1 cellular context compared by ENCODE assay signal in the genomic region with DNA sequence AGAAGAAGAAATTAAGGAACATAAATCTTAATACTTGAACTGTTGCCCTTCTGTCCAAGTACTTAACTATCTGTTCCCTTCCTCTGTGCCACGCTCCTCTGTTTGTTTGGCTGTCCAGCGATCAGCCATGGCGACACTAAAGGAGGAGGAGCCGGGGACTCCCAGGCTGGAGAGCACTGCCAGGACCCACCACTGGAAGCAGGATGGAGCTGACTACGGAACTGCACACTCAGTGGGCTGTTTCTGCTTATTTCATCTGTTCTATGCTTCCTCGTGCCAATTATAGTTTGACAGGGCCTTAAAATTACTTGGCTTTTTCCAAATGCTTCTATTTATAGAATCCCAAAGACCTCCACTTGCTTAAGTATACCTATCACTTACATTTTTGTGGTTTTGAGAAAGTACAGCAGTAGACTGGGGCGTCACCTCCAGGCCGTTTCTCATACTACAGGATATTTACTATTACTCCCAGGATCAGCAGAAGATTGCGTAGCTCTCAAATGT.
TF ChIP-seq lines count a peak whose summit lies in the region.

No MANE protein-coding gene starts in this region.

TF ChIP-seq in K562, 482 proteins besides CTCF, POLR2A, EP300 and RAD21 (continued from another document):
- TF ChIP-seq, protein P1, sequence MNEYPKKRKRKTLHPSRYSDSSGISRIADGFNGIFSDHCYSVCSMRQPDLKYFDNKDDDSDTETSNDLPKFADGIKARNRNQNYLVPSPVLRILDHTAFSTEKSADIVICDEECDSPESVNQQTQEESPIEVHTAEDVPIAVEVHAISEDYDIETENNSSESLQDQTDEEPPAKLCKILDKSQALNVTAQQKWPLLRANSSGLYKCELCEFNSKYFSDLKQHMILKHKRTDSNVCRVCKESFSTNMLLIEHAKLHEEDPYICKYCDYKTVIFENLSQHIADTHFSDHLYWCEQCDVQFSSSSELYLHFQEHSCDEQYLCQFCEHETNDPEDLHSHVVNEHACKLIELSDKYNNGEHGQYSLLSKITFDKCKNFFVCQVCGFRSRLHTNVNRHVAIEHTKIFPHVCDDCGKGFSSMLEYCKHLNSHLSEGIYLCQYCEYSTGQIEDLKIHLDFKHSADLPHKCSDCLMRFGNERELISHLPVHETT (CRISPR knock-in tag; conservative IDR thresholded peaks at IDR 0.05 in 1 of 2, IDR thresholded peaks at IDR 0.05 in 1 of 2): no peak
- TF ChIP-seq MAZ (CRISPR knock-in tag; conservative IDR thresholded peaks at IDR 0.05 in 1 of 2, IDR thresholded peaks at IDR 0.05 in 1 of 2) (peak in 1 of 2 experiments; percentile 57; a peak in 2 of 4 replicates), SMC3 (conservative IDR thresholded peaks at IDR 0.05; ENCODE audit: insufficient read depth, low read depth, low read length) (0 out of 2 replicates have a peak, but pooled peaks have one; percentile 24), ZSCAN29 (IDR thresholded peaks at IDR 0.05) (no peak), CEBPG (CRISPR knock-in tag; IDR thresholded peaks at IDR 0.05) (no peak), CEBPG (tag; conservative IDR thresholded peaks at IDR 0.05 in 1 of 2, IDR thresholded peaks at IDR 0.05 in 1 of 2) (peak in 1 of 2 experiments; percentile 47; a peak in 2 of 4 replicates), EWSR1 (IDR thresholded peaks at IDR 0.05; ENCODE audit: borderline replicate concordance, low read depth, partially characterized antibody) (no peak), FOXJ2 (tag; IDR thresholded peaks at IDR 0.05) (peak; percentile 93), GABPB2 (CRISPR knock-in tag; conservative IDR thresholded peaks at IDR 0.05) (no peak), ESRRA (IDR thresholded peaks at IDR 0.05; ENCODE audit: borderline replicate concordance, low read depth) (peak; percentile 58; the same call in 1 of the 2 replicates), ETV1 (tag; conservative IDR thresholded peaks at IDR 0.05; ENCODE audit: low read depth) (0 out of 2 replicates have a peak, but pooled peaks have one; percentile 32), FOXJ3 (CRISPR knock-in tag; IDR thresholded peaks at IDR 0.05) (peak; percentile 59; the same call in 1 of the 2 replicates), CEBPB (tag; IDR thresholded peaks at IDR 0.05) (peak; percentile 45), ELF1 (tag; IDR thresholded peaks at IDR 0.05) (0 out of 2 replicates have a peak, but pooled peaks have one; percentile 41), FOXK1 (CRISPR knock-in tag; IDR thresholded peaks at IDR 0.05; ENCODE audit: borderline replicate concordance) (no peak), TBL1XR1 (IDR thresholded peaks at IDR 0.05; ENCODE audit: low read length in 2 of 2) (peak in 1 of 2 experiments; percentile 45; a peak in 1 of 4 replicates), MEF2D (tag; conservative IDR thresholded peaks at IDR 0.05; ENCODE audit: low read depth) (peak; percentile 67), ZNF263 (CRISPR knock-in tag; IDR thresholded peaks at IDR 0.05; ENCODE audit: borderline replicate concordance) (peak; percentile 63), RFX1 (IDR thresholded peaks at IDR 0.05) (peak; percentile 32)
- TF ChIP-seq, protein P2, sequence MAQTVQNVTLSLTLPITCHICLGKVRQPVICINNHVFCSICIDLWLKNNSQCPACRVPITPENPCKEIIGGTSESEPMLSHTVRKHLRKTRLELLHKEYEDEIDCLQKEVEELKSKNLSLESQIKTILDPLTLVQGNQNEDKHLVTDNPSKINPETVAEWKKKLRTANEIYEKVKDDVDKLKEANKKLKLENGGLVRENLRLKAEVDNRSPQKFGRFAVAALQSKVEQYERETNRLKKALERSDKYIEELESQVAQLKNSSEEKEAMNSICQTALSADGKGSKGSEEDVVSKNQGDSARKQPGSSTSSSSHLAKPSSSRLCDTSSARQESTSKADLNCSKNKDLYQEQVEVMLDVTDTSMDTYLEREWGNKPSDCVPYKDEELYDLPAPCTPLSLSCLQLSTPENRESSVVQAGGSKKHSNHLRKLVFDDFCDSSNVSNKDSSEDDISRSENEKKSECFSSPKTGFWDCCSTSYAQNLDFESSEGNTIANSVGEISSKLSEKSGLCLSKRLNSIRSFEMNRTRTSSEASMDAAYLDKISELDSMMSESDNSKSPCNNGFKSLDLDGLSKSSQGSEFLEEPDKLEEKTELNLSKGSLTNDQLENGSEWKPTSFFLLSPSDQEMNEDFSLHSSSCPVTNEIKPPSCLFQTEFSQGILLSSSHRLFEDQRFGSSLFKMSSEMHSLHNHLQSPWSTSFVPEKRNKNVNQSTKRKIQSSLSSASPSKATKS (CRISPR knock-in tag; IDR thresholded peaks at IDR 0.05): no peak
- TF ChIP-seq, protein P3, sequence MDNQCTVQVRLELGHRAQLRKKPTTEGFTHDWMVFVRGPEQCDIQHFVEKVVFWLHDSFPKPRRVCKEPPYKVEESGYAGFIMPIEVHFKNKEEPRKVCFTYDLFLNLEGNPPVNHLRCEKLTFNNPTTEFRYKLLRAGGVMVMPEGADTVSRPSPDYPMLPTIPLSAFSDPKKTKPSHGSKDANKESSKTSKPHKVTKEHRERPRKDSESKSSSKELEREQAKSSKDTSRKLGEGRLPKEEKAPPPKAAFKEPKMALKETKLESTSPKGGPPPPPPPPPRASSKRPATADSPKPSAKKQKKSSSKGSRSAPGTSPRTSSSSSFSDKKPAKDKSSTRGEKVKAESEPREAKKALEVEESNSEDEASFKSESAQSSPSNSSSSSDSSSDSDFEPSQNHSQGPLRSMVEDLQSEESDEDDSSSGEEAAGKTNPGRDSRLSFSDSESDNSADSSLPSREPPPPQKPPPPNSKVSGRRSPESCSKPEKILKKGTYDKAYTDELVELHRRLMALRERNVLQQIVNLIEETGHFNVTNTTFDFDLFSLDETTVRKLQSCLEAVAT (IDR thresholded peaks at IDR 0.05): peak in 1 of 2 experiments; percentile 37; a peak in 1 of 4 replicates
- TF ChIP-seq, protein P4, sequence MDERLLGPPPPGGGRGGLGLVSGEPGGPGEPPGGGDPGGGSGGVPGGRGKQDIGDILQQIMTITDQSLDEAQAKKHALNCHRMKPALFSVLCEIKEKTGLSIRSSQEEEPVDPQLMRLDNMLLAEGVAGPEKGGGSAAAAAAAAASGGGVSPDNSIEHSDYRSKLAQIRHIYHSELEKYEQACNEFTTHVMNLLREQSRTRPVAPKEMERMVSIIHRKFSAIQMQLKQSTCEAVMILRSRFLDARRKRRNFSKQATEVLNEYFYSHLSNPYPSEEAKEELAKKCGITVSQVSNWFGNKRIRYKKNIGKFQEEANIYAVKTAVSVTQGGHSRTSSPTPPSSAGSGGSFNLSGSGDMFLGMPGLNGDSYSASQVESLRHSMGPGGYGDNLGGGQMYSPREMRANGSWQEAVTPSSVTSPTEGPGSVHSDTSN (CRISPR knock-in tag; IDR thresholded peaks at IDR 0.05; ENCODE audit: low read depth): no peak
- TF ChIP-seq, protein P4 (tag; conservative IDR thresholded peaks at IDR 0.05; ENCODE audit: low read depth): peak; percentile 76
- TF ChIP-seq, protein P5, sequence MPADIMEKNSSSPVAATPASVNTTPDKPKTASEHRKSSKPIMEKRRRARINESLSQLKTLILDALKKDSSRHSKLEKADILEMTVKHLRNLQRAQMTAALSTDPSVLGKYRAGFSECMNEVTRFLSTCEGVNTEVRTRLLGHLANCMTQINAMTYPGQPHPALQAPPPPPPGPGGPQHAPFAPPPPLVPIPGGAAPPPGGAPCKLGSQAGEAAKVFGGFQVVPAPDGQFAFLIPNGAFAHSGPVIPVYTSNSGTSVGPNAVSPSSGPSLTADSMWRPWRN (IDR thresholded peaks at IDR 0.05; ENCODE audit: low read depth): 0 out of 2 replicates have a peak, but pooled peaks have one; percentile 20
- TF ChIP-seq, protein P6, sequence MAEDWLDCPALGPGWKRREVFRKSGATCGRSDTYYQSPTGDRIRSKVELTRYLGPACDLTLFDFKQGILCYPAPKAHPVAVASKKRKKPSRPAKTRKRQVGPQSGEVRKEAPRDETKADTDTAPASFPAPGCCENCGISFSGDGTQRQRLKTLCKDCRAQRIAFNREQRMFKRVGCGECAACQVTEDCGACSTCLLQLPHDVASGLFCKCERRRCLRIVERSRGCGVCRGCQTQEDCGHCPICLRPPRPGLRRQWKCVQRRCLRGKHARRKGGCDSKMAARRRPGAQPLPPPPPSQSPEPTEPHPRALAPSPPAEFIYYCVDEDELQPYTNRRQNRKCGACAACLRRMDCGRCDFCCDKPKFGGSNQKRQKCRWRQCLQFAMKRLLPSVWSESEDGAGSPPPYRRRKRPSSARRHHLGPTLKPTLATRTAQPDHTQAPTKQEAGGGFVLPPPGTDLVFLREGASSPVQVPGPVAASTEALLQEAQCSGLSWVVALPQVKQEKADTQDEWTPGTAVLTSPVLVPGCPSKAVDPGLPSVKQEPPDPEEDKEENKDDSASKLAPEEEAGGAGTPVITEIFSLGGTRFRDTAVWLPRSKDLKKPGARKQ (CRISPR knock-in tag; IDR thresholded peaks at IDR 0.05): no peak
- TF ChIP-seq, protein P7, sequence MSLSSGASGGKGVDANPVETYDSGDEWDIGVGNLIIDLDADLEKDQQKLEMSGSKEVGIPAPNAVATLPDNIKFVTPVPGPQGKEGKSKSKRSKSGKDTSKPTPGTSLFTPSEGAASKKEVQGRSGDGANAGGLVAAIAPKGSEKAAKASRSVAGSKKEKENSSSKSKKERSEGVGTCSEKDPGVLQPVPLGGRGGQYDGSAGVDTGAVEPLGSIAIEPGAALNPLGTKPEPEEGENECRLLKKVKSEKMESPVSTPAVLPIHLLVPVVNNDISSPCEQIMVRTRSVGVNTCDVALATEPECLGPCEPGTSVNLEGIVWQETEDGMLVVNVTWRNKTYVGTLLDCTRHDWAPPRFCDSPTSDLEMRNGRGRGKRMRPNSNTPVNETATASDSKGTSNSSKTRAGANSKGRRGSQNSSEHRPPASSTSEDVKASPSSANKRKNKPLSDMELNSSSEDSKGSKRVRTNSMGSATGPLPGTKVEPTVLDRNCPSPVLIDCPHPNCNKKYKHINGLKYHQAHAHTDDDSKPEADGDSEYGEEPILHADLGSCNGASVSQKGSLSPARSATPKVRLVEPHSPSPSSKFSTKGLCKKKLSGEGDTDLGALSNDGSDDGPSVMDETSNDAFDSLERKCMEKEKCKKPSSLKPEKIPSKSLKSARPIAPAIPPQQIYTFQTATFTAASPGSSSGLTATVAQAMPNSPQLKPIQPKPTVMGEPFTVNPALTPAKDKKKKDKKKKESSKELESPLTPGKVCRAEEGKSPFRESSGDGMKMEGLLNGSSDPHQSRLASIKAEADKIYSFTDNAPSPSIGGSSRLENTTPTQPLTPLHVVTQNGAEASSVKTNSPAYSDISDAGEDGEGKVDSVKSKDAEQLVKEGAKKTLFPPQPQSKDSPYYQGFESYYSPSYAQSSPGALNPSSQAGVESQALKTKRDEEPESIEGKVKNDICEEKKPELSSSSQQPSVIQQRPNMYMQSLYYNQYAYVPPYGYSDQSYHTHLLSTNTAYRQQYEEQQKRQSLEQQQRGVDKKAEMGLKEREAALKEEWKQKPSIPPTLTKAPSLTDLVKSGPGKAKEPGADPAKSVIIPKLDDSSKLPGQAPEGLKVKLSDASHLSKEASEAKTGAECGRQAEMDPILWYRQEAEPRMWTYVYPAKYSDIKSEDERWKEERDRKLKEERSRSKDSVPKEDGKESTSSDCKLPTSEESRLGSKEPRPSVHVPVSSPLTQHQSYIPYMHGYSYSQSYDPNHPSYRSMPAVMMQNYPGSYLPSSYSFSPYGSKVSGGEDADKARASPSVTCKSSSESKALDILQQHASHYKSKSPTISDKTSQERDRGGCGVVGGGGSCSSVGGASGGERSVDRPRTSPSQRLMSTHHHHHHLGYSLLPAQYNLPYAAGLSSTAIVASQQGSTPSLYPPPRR (CRISPR knock-in tag; IDR thresholded peaks at IDR 0.05; ENCODE audit: borderline replicate concordance): no peak
